Comparison of ENCODE assay signal across 15 cellular contexts in genomic region chr4:16745009-16745408, GRCh38.
DNase-seq lines count a peak whose midpoint lies in the region; ATAC-seq and TF ChIP-seq lines count a peak whose summit lies in the region.
"Had no signal": no experiment of that assay in that cellular context is flagged by ENCODE, and none has a peak within 500 bp of the region (broad histone marks: within the 10 kb centered on the region; RNA-seq: fewer than 3 reads in every experiment).

No MANE protein-coding gene starts in this region.

- no peak overlapping the region for H3K27ac Mint-ChIP-seq in activated T-cell treated with anti-CD3 and anti-CD28 coated beads, Interleukin-2, amount 50 U/mL, for 72 hours
- H3K27ac Mint-ChIP-seq: activated CD8-positive, alpha-beta T cell treated with anti-CD3 and anti-CD28 coated beads for 36 hours; activated naive CD4-positive, alpha-beta T cell treated with anti-CD3 and anti-CD28 coated beads, Interleukin-2, amount 10 ng/mL, durations not matched to agents 7 days and 5 days; dendritic cell treated with granulocyte-macrophage colony-stimulating factor and Interleukin-4, amounts not matched to agents 40 ng/mL and 50 ng/mL, for 4 days had no signal

- no peak overlapping the region for H3K27ac ChIP-seq in mesenchymal stem cell (ENCODE audit: low read length, poor library complexity, severe bottlenecking)
- H3K27ac ChIP-seq: gastrocnemius medialis, neutrophil had no signal

- H3K27me3 ChIP-seq in mesenchymal stem cell (ENCODE audit: control insufficient read depth in 1 of 2, insufficient read depth in 1 of 2, low read length in 2 of 2) = no peaks in the 10 kb centered on the region
- H3K27me3 ChIP-seq: gastrocnemius medialis, neutrophil had no signal

- whole genome bisulfite sequencing in mesenchymal stem cell = 81% methylated on average over 6 of the region's 6 CpGs

- no peak overlapping the region for H3K14ac ChIP-seq in mesenchymal stem cell (ENCODE audit: low read length in 2 of 2)

- no peak overlapping the region for H2AK5ac ChIP-seq in mesenchymal stem cell (ENCODE audit: low read length, severe bottlenecking)

- H3K4me3 Mint-ChIP-seq in activated T-cell treated with anti-CD3 and anti-CD28 coated beads, Interleukin-2, amount 50 U/mL, for 72 hours = no peak overlapping the region
- H3K4me3 Mint-ChIP-seq: activated CD8-positive, alpha-beta T cell treated with anti-CD3 and anti-CD28 coated beads for 36 hours; activated naive CD4-positive, alpha-beta T cell treated with anti-CD3 and anti-CD28 coated beads, Interleukin-2, amount 10 ng/mL, durations not matched to agents 7 days and 5 days; dendritic cell treated with granulocyte-macrophage colony-stimulating factor and Interleukin-4, amounts not matched to agents 40 ng/mL and 50 ng/mL, for 4 days had no signal

- H4K8ac ChIP-seq in mesenchymal stem cell (ENCODE audit: low read length) = no peak overlapping the region

- H3K79me1 ChIP-seq in mesenchymal stem cell (replicated peaks; ENCODE audit: low read length, poor library complexity, severe bottlenecking) = no peaks in the 10 kb centered on the region

- no peaks in the 10 kb centered on the region for H3K27me3 Mint-ChIP-seq in activated T-cell treated with anti-CD3 and anti-CD28 coated beads, Interleukin-2, amount 50 U/mL, for 72 hours (ENCODE audit: low read depth)
- H3K27me3 Mint-ChIP-seq: activated naive CD4-positive, alpha-beta T cell treated with anti-CD3 and anti-CD28 coated beads, Interleukin-2, amount 10 ng/mL, durations not matched to agents 7 days and 5 days; dendritic cell treated with granulocyte-macrophage colony-stimulating factor and Interleukin-4, amounts not matched to agents 40 ng/mL and 50 ng/mL, for 4 days had no signal

- H2AFZ ChIP-seq in mesenchymal stem cell (ENCODE audit: low read depth, low read length) = no peak overlapping the region

- peaks cover 0 to 5% of the 10 kb centered on the region in 2 experiments for H3K36me3 ChIP-seq in mesenchymal stem cell (ENCODE audit: control insufficient read depth in 1 of 2, insufficient read depth in 2 of 2, low read depth in 1 of 2, low read length in 2 of 2)
- H3K36me3 ChIP-seq: gastrocnemius medialis, neutrophil had no signal

- H3K23ac ChIP-seq in mesenchymal stem cell (ENCODE audit: low read length in 2 of 2) = no peak overlapping the region

- no peak overlapping the region for H2BK5ac ChIP-seq in mesenchymal stem cell (ENCODE audit: low read depth, low read length, poor library complexity, severe bottlenecking)

- no peak overlapping the region for H3K4me3 ChIP-seq in epithelial cell of proximal tubule (ENCODE audit: low read depth, low read length)
- H3K4me3 ChIP-seq in mesenchymal stem cell (ENCODE audit: insufficient read depth in 1 of 2, low read depth in 1 of 2, low read length in 2 of 2) = no peak overlapping the region
- H3K4me3 ChIP-seq: gastrocnemius medialis had no signal

- H3K4me1 Mint-ChIP-seq in activated T-cell treated with anti-CD3 and anti-CD28 coated beads, Interleukin-2, amount 50 U/mL, for 72 hours (ENCODE audit: low read depth) = no peaks in the 10 kb centered on the region
- H3K4me1 Mint-ChIP-seq: activated naive CD4-positive, alpha-beta T cell treated with anti-CD3 and anti-CD28 coated beads, Interleukin-2, amount 10 ng/mL, durations not matched to agents 7 days and 5 days had no signal

- H4K91ac ChIP-seq in mesenchymal stem cell (ENCODE audit: low read length) = no peak overlapping the region

- H3K9me3 Mint-ChIP-seq in activated T-cell treated with anti-CD3 and anti-CD28 coated beads, Interleukin-2, amount 50 U/mL, for 72 hours = no peaks in the 10 kb centered on the region
- H3K9me3 Mint-ChIP-seq: activated CD8-positive, alpha-beta T cell treated with anti-CD3 and anti-CD28 coated beads for 36 hours; activated naive CD4-positive, alpha-beta T cell treated with anti-CD3 and anti-CD28 coated beads, Interleukin-2, amount 10 ng/mL, durations not matched to agents 7 days and 5 days; dendritic cell treated with granulocyte-macrophage colony-stimulating factor and Interleukin-4, amounts not matched to agents 40 ng/mL and 50 ng/mL, for 4 days had no signal

- H3K4me2 ChIP-seq in mesenchymal stem cell (ENCODE audit: low read length, poor library complexity, severe bottlenecking) = no peak overlapping the region

- no peak overlapping the region for H2BK15ac ChIP-seq in mesenchymal stem cell (ENCODE audit: low read depth, poor library complexity, severe bottlenecking)

- H3K9me3 ChIP-seq in mesenchymal stem cell (ENCODE audit: control insufficient read depth, low read length) = no peaks in the 10 kb centered on the region
- H3K9me3 ChIP-seq: gastrocnemius medialis, neutrophil had no signal

- no peaks in the 10 kb centered on the region for H3K4me1 ChIP-seq in mesenchymal stem cell (ENCODE audit: control insufficient read depth, insufficient read depth, low read depth, low read length)
- H3K4me1 ChIP-seq: gastrocnemius medialis had no signal

- no peak overlapping the region for H3K9ac ChIP-seq in mesenchymal stem cell (ENCODE audit: low read length)

- H3K4ac ChIP-seq in mesenchymal stem cell (ENCODE audit: low read depth in 1 of 2, low read length in 2 of 2) = no peak overlapping the region

- no peak overlapping the region for H2BK120ac ChIP-seq in mesenchymal stem cell (ENCODE audit: low read depth, low read length)

- TF ChIP-seq CTCF in epithelial cell of proximal tubule (conservative IDR thresholded peaks at IDR 0.05; ENCODE audit: low read depth, low read length) = no peak

- DNase-seq in AG08395 (ENCODE audit: low spot score) = peak; percentile 80
- peak; percentile 14 for DNase-seq in HT1080 (ENCODE audit: low read depth)
- DNase-seq in epithelial cell of proximal tubule (ENCODE audit: low read depth) = peak; percentile 3
- peak; percentile 40 for DNase-seq in mesenchymal stem cell
- DNase-seq in activated T-cell treated with anti-CD3 and anti-CD28 coated beads, Interleukin-2, amount 50 U/mL, for 72 hours = no peak
- DNase-seq in NOMO-1 (lab: John Stamatoyannopoulos, UW; ENCODE audit: unreplicated experiment in 2 of 2) = no peak
- DNase-seq: ACHN; activated CD8-positive, alpha-beta T cell treated with anti-CD3 and anti-CD28 coated beads for 36 hours; activated naive CD4-positive, alpha-beta T cell treated with anti-CD3 and anti-CD28 coated beads, Interleukin-2, amount 10 ng/mL, durations not matched to agents 7 days and 5 days; DMS153; gastrocnemius medialis had no signal

- no peak for ATAC-seq in activated T-cell treated with anti-CD3 and anti-CD28 coated beads, Interleukin-2, amount 50 U/mL, for 72 hours (replicated peaks in 1 of 2)
- no peak for ATAC-seq in HG03175 (IDR thresholded peaks at IDR 0.05; ENCODE audit: unreplicated experiment)
- no peak for ATAC-seq in HG03354 (IDR thresholded peaks at IDR 0.05; ENCODE audit: poor library complexity, severe bottlenecking, unreplicated experiment)
- ATAC-seq: activated CD8-positive, alpha-beta T cell treated with anti-CD3 and anti-CD28 coated beads for 36 hours; gastrocnemius medialis had no signal

- no peak overlapping the region for H3K18ac ChIP-seq in mesenchymal stem cell (ENCODE audit: low read depth in 1 of 2, low read length in 2 of 2)

- no peak overlapping the region for H2BK12ac ChIP-seq in mesenchymal stem cell (ENCODE audit: low read length in 2 of 2)

- H3K36me3 Mint-ChIP-seq in activated T-cell treated with anti-CD3 and anti-CD28 coated beads, Interleukin-2, amount 50 U/mL, for 72 hours (ENCODE audit: insufficient read depth in 2 of 2) = no peaks in the 10 kb centered on the region
- H3K36me3 Mint-ChIP-seq: activated naive CD4-positive, alpha-beta T cell treated with anti-CD3 and anti-CD28 coated beads, Interleukin-2, amount 10 ng/mL, durations not matched to agents 7 days and 5 days had no signal

Comparison
In these comparisons a context has a peak if more than half of its experiments do, and no peak if none do; other contexts are left out.
1. DNase-seq: peak in AG08395 (single experiment), HT1080 (single experiment), epithelial cell of proximal tubule (single experiment) and mesenchymal stem cell (single experiment); none in activated T-cell treated with anti-CD3 and anti-CD28 coated beads, Interleukin-2, amount 50 U/mL, for 72 hours (0 of 2) and NOMO-1 (0 of 2).